In genomic region chr4:144449623-144450022, GRCh38 we compare ENCODE assay signal across 17 cellular contexts.
DNase-seq lines count a peak whose midpoint lies in the region; TF ChIP-seq lines count a peak whose summit lies in the region.
"Had no signal": no experiment of that assay in that cellular context is flagged by ENCODE, and none has a peak within 500 bp of the region (broad histone marks: within the 10 kb centered on the region; RNA-seq: fewer than 3 reads in every experiment).

No MANE protein-coding gene starts in this region.

- no peaks in the 10 kb centered on the region for H3K27me3 Mint-ChIP-seq in neural crest cell (ENCODE audit: low read depth)
- H3K27me3 Mint-ChIP-seq: activated CD4-positive, alpha-beta memory T cell treated with anti-CD3 and anti-CD28 coated beads for 36 hours; central memory CD8-positive, alpha-beta T cell; type B pancreatic cell had no signal

- H3K36me3 Mint-ChIP-seq in neural crest cell (ENCODE audit: low read depth), result no peaks in the 10 kb centered on the region
- H3K36me3 Mint-ChIP-seq: activated CD4-positive, alpha-beta memory T cell treated with anti-CD3 and anti-CD28 coated beads for 36 hours; natural killer cell; type B pancreatic cell had no signal

- no peaks in the 10 kb centered on the region for H3K27me3 ChIP-seq in dorsolateral prefrontal cortex

- H3K4me3 Mint-ChIP-seq in neural crest cell, result no peak overlapping the region
- H3K4me3 Mint-ChIP-seq: activated CD4-positive, alpha-beta memory T cell treated with anti-CD3 and anti-CD28 coated beads for 36 hours; central memory CD8-positive, alpha-beta T cell; natural killer cell; T-helper 2 cell treated with Interferon-gamma antibody and Interleukin-4, amounts not matched to agents 5 μg/mL and 100 μg/mL, for 36 hours; type B pancreatic cell had no signal

- peak overlapping the region; percentile 68 for H3K27ac ChIP-seq in RWPE1
- H3K27ac ChIP-seq in dorsolateral prefrontal cortex, result no peak overlapping the region

- TF ChIP-seq CTCF in AG10803 (conservative IDR thresholded peaks at IDR 0.05; ENCODE audit: low read length) (no peak), RWPE1 (conservative IDR thresholded peaks at IDR 0.05; ENCODE audit: low read depth) (no peak), neural crest cell (conservative IDR thresholded peaks at IDR 0.05) (no peak), dorsolateral prefrontal cortex (IDR thresholded peaks at IDR 0.05 in 54 of 56, conservative IDR thresholded peaks at IDR 0.05 in 2 of 56; ENCODE audit: low read depth in 1 of 56, partially characterized antibody in 56 of 56) (no peak)

- peak overlapping the region; percentile 31 for H3K27ac Mint-ChIP-seq in neural crest cell (ENCODE audit: unreplicated experiment)
- H3K27ac Mint-ChIP-seq: activated CD4-positive, alpha-beta memory T cell treated with anti-CD3 and anti-CD28 coated beads for 36 hours; natural killer cell; T-helper 2 cell treated with Interferon-gamma antibody and Interleukin-4, amounts not matched to agents 5 μg/mL and 100 μg/mL, for 36 hours; type B pancreatic cell had no signal

- H3K4me3 ChIP-seq in AG10803 (ENCODE audit: low read length) (no peak overlapping the region), dorsolateral prefrontal cortex (no peak overlapping the region)

- intact Hi-C loops in dorsolateral prefrontal cortex (cut with DNase I), result no loop called here

- POLR2A ChIA-PET in RWPE1 (lab: Yijun Ruan, JAX; ENCODE audit: low non-redundant PET), result no interaction called here

- peaks cover 10% of the 10 kb centered on the region for H3K9me3 Mint-ChIP-seq in neural crest cell
- H3K9me3 Mint-ChIP-seq: T-helper 2 cell treated with Interferon-gamma antibody and Interleukin-4, amounts not matched to agents 5 μg/mL and 100 μg/mL, for 36 hours had no signal

- H3K4me1 Mint-ChIP-seq in neural crest cell, result no peaks in the 10 kb centered on the region
- H3K4me1 Mint-ChIP-seq: central memory CD8-positive, alpha-beta T cell had no signal

- peak; percentile 11 for DNase-seq in AG10803 (ENCODE audit: low read depth)
- peak; percentile 28 for DNase-seq in RWPE1 (ENCODE audit: low spot score)
- DNase-seq in glomerular visceral epithelial cell (ENCODE audit: extremely low spot score), result peak; percentile 2
- no peak for DNase-seq in neural crest cell (ENCODE audit: low read depth, low spot score)
- no peak for DNase-seq in NCI-H2029 treated with DMSO at 0.1 percent for 48 hours (lab: John Stamatoyannopoulos, UW)
- no peak for DNase-seq in Kasumi-1 (lab: John Stamatoyannopoulos, UW)
- no peak for DNase-seq in dorsolateral prefrontal cortex
- no peak for DNase-seq in NCI-H2081 treated with DMSO at 0.1 percent for 48 hours (lab: John Stamatoyannopoulos, UW)
- DNase-seq: activated CD4-positive, alpha-beta memory T cell treated with anti-CD3 and anti-CD28 coated beads for 36 hours; activated naive CD4-positive, alpha-beta T cell; DMS153; erythroblast; natural killer cell; NCI-H2171 had no signal

- CTCF ChIA-PET in RWPE1 (lab: Yijun Ruan, JAX), result no interaction called here

Comparison
In these comparisons a context has a peak if more than half of its experiments do, and no peak if none do; other contexts are left out.
1. DNase-seq: peak in AG10803 (single experiment), RWPE1 (single experiment) and glomerular visceral epithelial cell (single experiment); none in neural crest cell (single experiment), NCI-H2029 treated with DMSO at 0.1 percent for 48 hours (single experiment), Kasumi-1 (0 of 2), dorsolateral prefrontal cortex (0 of 10) and NCI-H2081 treated with DMSO at 0.1 percent for 48 hours (single experiment).